1 cellular context compared by ENCODE assay signal in genomic region chr1:17013598-17014320, GRCh38.
TF ChIP-seq lines count a peak whose summit lies in the region.

No MANE protein-coding gene starts in this region.

TF ChIP-seq in GM12878, 131 proteins besides CTCF, POLR2A, EP300 and RAD21 (continued from another document):
- TF ChIP-seq RELB (IDR thresholded peaks at IDR 0.05; ENCODE audit: low read depth) (no peak), CREB1 (IDR thresholded peaks at IDR 0.05; ENCODE audit: low read depth) (no peak), MAX (IDR thresholded peaks at IDR 0.05; ENCODE audit: low read depth, low read length) (no peak), NR2C2 (IDR thresholded peaks at IDR 0.05; ENCODE audit: borderline replicate concordance, control insufficient read depth, insufficient read length, low read depth) (no peak), BCL11A (IDR thresholded peaks at IDR 0.05; ENCODE audit: low read depth, low read length) (0 out of 2 replicates have a peak, but pooled peaks have one; percentile 10), NKRF (conservative IDR thresholded peaks at IDR 0.05) (no peak), EED (IDR thresholded peaks at IDR 0.05; ENCODE audit: low read depth) (peak; percentile 62), POLR2AphosphoS2 (IDR thresholded peaks at IDR 0.05; ENCODE audit: low read depth, low read length) (no peak), CUX1 (IDR thresholded peaks at IDR 0.05; ENCODE audit: insufficient replicate concordance, low read depth, low read length) (no peak), IRF3 (IDR thresholded peaks at IDR 0.05) (no peak), SMAD5 (IDR thresholded peaks at IDR 0.05; ENCODE audit: low read depth) (no peak), MTA2 (IDR thresholded peaks at IDR 0.05; ENCODE audit: low read depth) (0 out of 2 replicates have a peak, but pooled peaks have one; percentile 21), ZBED1 (IDR thresholded peaks at IDR 0.05; ENCODE audit: borderline replicate concordance) (no peak), REST (IDR thresholded peaks at IDR 0.05; ENCODE audit: low read depth, low read length) (no peak), TCF12 (IDR thresholded peaks at IDR 0.05; ENCODE audit: low read depth, low read length) (peak; percentile 65), CHD2 (IDR thresholded peaks at IDR 0.05; ENCODE audit: borderline replicate concordance, low read depth, low read length) (no peak), SPI1 (IDR thresholded peaks at IDR 0.05; ENCODE audit: borderline replicate concordance, insufficient read depth, low read depth, low read length) (peak; percentile 80), SKIL (IDR thresholded peaks at IDR 0.05; ENCODE audit: low read depth, poor library complexity, severe bottlenecking) (no peak), NFXL1 (IDR thresholded peaks at IDR 0.05; ENCODE audit: borderline replicate concordance) (no peak), IKZF2 (IDR thresholded peaks at IDR 0.05) (peak; percentile 73 to 79), TCF3 (IDR thresholded peaks at IDR 0.05; ENCODE audit: borderline replicate concordance, insufficient read depth, low read depth, low read length) (no peak), YBX1 (IDR thresholded peaks at IDR 0.05) (no peak), FOS (IDR thresholded peaks at IDR 0.05; ENCODE audit: borderline replicate concordance, extremely low read depth, insufficient read length) (no peak), PAX5 (IDR thresholded peaks at IDR 0.05; ENCODE audit: borderline replicate concordance, low read depth, low read length) (0 out of 2 replicates have a peak, but pooled peaks have one; percentile 25), E2F4 (IDR thresholded peaks at IDR 0.05; ENCODE audit: low read depth, low read length) (no peak), YY1 (IDR thresholded peaks at IDR 0.05; ENCODE audit: low read depth, low read length) (0 out of 2 replicates have a peak, but pooled peaks have one; percentile 15), SUZ12 (IDR thresholded peaks at IDR 0.05; ENCODE audit: unreplicated experiment) (no peak), KLF5 (IDR thresholded peaks at IDR 0.05; ENCODE audit: partially characterized antibody) (no peak), ZBTB33 (IDR thresholded peaks at IDR 0.05) (no peak), BHLHE40 (IDR thresholded peaks at IDR 0.05; ENCODE audit: borderline replicate concordance in 1 of 2, low read depth in 2 of 2, low read length in 1 of 2) (peak in 1 of 2 experiments; percentile 8; a peak in 1 of 4 replicates), MYC (IDR thresholded peaks at IDR 0.05; ENCODE audit: insufficient read depth, insufficient read length, insufficient replicate concordance, low read length, severe bottlenecking) (no peak), IKZF1 (conservative IDR thresholded peaks at IDR 0.05) (peak; percentile 60), DPF2 (IDR thresholded peaks at IDR 0.05) (peak; percentile 30; the same call in 1 of the 2 replicates), NRF1 (conservative IDR thresholded peaks at IDR 0.05; ENCODE audit: low read depth, low read length) (no peak), RUNX3 (IDR thresholded peaks at IDR 0.05; ENCODE audit: low read length) (peak; percentile 79)
